7 cellular contexts compared by ENCODE assay signal in genomic region chr20:41340327-41341055, GRCh38. TPM values are rescaled to one million over a fixed set of nuclear protein-coding genes. Genes with fewer than 3 reads are reported as not detected.
A peak's percentile ranks its signal among the peaks of the same experiment; 100 is the strongest.
DNase-seq lines count a peak whose midpoint lies in the region; ATAC-seq, FAIRE-seq and TF ChIP-seq lines count a peak whose summit lies in the region.

Gene LPIN3 (plus strand): TSS chr20:41340821. CDS start chr20:41345804, 4,983 bp downstream.

- intact Hi-C loops in Right ventricle myocardium superior (cut with DNase I) (loop anchor here (1.0 to 5.0 kb wide), 2 partner anchors 72 to 167 kb away; no protein-coding TSS in a partner anchor), pancreas (cut with DNase I) (loop anchor here in 2 of 3 donors (5.0 to 10.0 kb wide), 2 partner anchors 168 to 366 kb away; no protein-coding TSS in a partner anchor), upper lobe of right lung (cut with DNase I) (no loop called here)

- peak within 1 kb of the TSS; percentile 13 to 57 (median 31) for H3K4me3 ChIP-seq in pancreas
- peak within 1 kb of the TSS; percentile 57 for H3K4me3 ChIP-seq in upper lobe of right lung

- no peaks in the 10 kb centered on the region for H3K9me3 ChIP-seq in pancreas
- H3K9me3 ChIP-seq in upper lobe of right lung: no peaks in the 10 kb centered on the region

- H3K4me1 ChIP-seq in pancreas (peaks cover 0 to 8% (median 0%) of the 10 kb centered on the region in 3 donors), upper lobe of right lung (peaks cover 10% of the 10 kb centered on the region)

- H3K36me3 ChIP-seq in pancreas: no peaks in the 10 kb centered on the region
- no peaks in the 10 kb centered on the region for H3K36me3 ChIP-seq in upper lobe of right lung

- peak within 1 kb of the TSS; percentile 73 to 92 (median 83) for H3K4me3 Mint-ChIP-seq in IgD-negative memory B cell
- H3K4me3 Mint-ChIP-seq in activated naive CD8-positive, alpha-beta T cell treated with anti-CD3 and anti-CD28 coated beads, Interleukin-2, amount 10 ng/mL, durations not matched to agents 7 days and 5 days: peak within 1 kb of the TSS; percentile 89

- H3K27me3 ChIP-seq in pancreas: no peaks in the 10 kb centered on the region
- no peaks in the 10 kb centered on the region for H3K27me3 ChIP-seq in upper lobe of right lung

- in situ Hi-C loops in SK-MEL-5 (cut with HindIII; ENCODE audit: low pct_unique_long_range_greater_than_20kb, low sequenced_read_pairs): no loop called here

- H3K27ac ChIP-seq in pancreas (peak within 1 kb of the TSS; percentile 31 to 84 (median 68)), upper lobe of right lung (peak within 1 kb of the TSS; percentile 53)

- H3K4me1 Mint-ChIP-seq in IgD-negative memory B cell: peaks cover 5 to 10% (median 5%) of the 10 kb centered on the region in 3 donors
- peaks cover 8% of the 10 kb centered on the region for H3K4me1 Mint-ChIP-seq in activated naive CD8-positive, alpha-beta T cell treated with anti-CD3 and anti-CD28 coated beads, Interleukin-2, amount 10 ng/mL, durations not matched to agents 7 days and 5 days

- H3K27me3 Mint-ChIP-seq in IgD-negative memory B cell: peaks cover 17% of the 10 kb centered on the region
- peaks cover 5% of the 10 kb centered on the region for H3K27me3 Mint-ChIP-seq in activated naive CD8-positive, alpha-beta T cell treated with anti-CD3 and anti-CD28 coated beads, Interleukin-2, amount 10 ng/mL, durations not matched to agents 7 days and 5 days

- POLR2A ChIA-PET in activated naive CD8-positive, alpha-beta T cell treated with anti-CD3 and anti-CD28 coated beads, Interleukin-2, amount 10 ng/mL, durations not matched to agents 7 days and 5 days (lab: Charles Lee): interaction anchor here (1.4 kb wide), 1 partner anchor 167 kb away, joined by 5 read pairs; no protein-coding TSS in a partner anchor

- peak; percentile 90 for DNase-seq in SK-MEL-5 (ENCODE audit: low read depth, low spot score)
- DNase-seq in activated naive CD8-positive, alpha-beta T cell treated with anti-CD3 and anti-CD28 coated beads, Interleukin-2, amount 10 ng/mL, durations not matched to agents 7 days and 5 days: peak; percentile 66
- peak; percentile 93 for DNase-seq in Right ventricle myocardium superior
- peak; percentile 91 to 97 (median 94) for DNase-seq in pancreas
- DNase-seq in upper lobe of right lung: peak; percentile 94

- H3K9me3 Mint-ChIP-seq in IgD-negative memory B cell: no peaks in the 10 kb centered on the region
- H3K9me3 Mint-ChIP-seq in activated naive CD8-positive, alpha-beta T cell treated with anti-CD3 and anti-CD28 coated beads, Interleukin-2, amount 10 ng/mL, durations not matched to agents 7 days and 5 days: no peaks in the 10 kb centered on the region

- WGBS in pancreas, 2 donors: 1 to 4% methylated on average over 30 to 33 of the region's 33 CpGs

- no peaks in the 10 kb centered on the region for H3K36me3 Mint-ChIP-seq in IgD-negative memory B cell
- H3K36me3 Mint-ChIP-seq in activated naive CD8-positive, alpha-beta T cell treated with anti-CD3 and anti-CD28 coated beads, Interleukin-2, amount 10 ng/mL, durations not matched to agents 7 days and 5 days: no peaks in the 10 kb centered on the region

- no peak for FAIRE-seq in pancreas (lab: Jason Lieb, UNC)

- TF ChIP-seq CTCF in pancreas (IDR thresholded peaks at IDR 0.05) (peak in 1 of 4 donors; percentile 17), upper lobe of right lung (IDR thresholded peaks at IDR 0.05) (no peak)

- peak within 1 kb of the TSS in 2 of 3 donors; percentile 14 to 95 for H3K27ac Mint-ChIP-seq in IgD-negative memory B cell
- H3K27ac Mint-ChIP-seq in activated naive CD8-positive, alpha-beta T cell treated with anti-CD3 and anti-CD28 coated beads, Interleukin-2, amount 10 ng/mL, durations not matched to agents 7 days and 5 days: peak within 1 kb of the TSS; percentile 84

- ATAC-seq in GM18498 (IDR thresholded peaks at IDR 0.05; ENCODE audit: unreplicated experiment) (peak; percentile 19), Right ventricle myocardium superior (ENCODE audit: poor library complexity) (peak; percentile 96), pancreas (peak; percentile 92 to 97 (median 94)), upper lobe of right lung (peak; percentile 95)
- peak; percentile 78 for ATAC-seq in activated naive CD8-positive, alpha-beta T cell treated with anti-CD3 and anti-CD28 coated beads, Interleukin-2, amount 10 ng/mL, durations not matched to agents 7 days and 5 days (ENCODE audit: low read depth)

RNA-seq across cellular contexts. Expression of gene LPIN3, which starts in this region (rescaled TPM):
- not detected for polyA plus RNA-seq in IgD-negative memory B cell
- total RNA-seq in SK-MEL-5 (2014; rRNA removed; shearing (Covaris generic)): 6.2 and 8.9 TPM in 2 replicates
- 8.9 and 13.6 TPM in 2 replicates for polyA plus RNA-seq in SK-MEL-5 (2015; cell fraction: cytosol; rRNA removed)
- 216 and 287 TPM in 2 replicates for polyA plus RNA-seq in SK-MEL-5 (2015; cell fraction: nucleus; rRNA removed)
- total RNA-seq in activated naive CD8-positive, alpha-beta T cell treated with anti-CD3 and anti-CD28 coated beads, Interleukin-2, amount 10 ng/mL, durations not matched to agents 7 days and 5 days: 1 to 10 TPM; 2.2 to 2.5 TPM
- 18.6 TPM for total RNA-seq in Right ventricle myocardium superior
- total RNA-seq in pancreas: 10 to 100 TPM in 1 of 6 donors, 1 to 10 TPM in 5; 3.9 to 17.6 (median 7.5) TPM
- polyA plus RNA-seq in pancreas: 10 to 100 TPM; 31.5 to 47.5 TPM
- 18.4 TPM for total RNA-seq in upper lobe of right lung

Comparison
In these comparisons a context has a peak if more than half of its experiments do, and no peak if none do; other contexts are left out.
1. Peak in every context shown above with its lines: DNase-seq, ATAC-seq, H3K4me3 ChIP-seq and H3K27ac ChIP-seq.
2. RNA of gene LPIN3 (polyA plus RNA-seq): 31.5 to 47.5 TPM in pancreas; not detected in IgD-negative memory B cell (single experiment); every median in the first group is over 10 times any median in the second.
3. ATAC-seq: peak in every context shown above with its lines; median percentile 96 in Right ventricle myocardium superior; 95 in upper lobe of right lung; 94 in pancreas; 78 in activated naive CD8-positive, alpha-beta T cell treated with anti-CD3 and anti-CD28 coated beads, Interleukin-2, amount 10 ng/mL, durations not matched to agents 7 days and 5 days; 19 in GM18498.